ENCODE assay signal across 7 cellular contexts in genomic region chr6:57822448-57822847, GRCh38.
A peak's percentile ranks its signal among the peaks of the same experiment; 100 is the strongest.
DNase-seq lines count a peak whose midpoint lies in the region; TF ChIP-seq lines count a peak whose summit lies in the region.
"Not testable (repeated sequence)": the region's sequence is repeated elsewhere in the genome, so short reads cannot be mapped to it uniquely, and the experiment has no call there.

No MANE protein-coding gene starts in this region.

- WGBS in endodermal cell (ENCODE audit: insufficient coverage in 1 of 2, insufficient read length in 1 of 2), 2 experiments: 40 to 45% methylated on average over 1 to 17 of the region's 19 CpGs

- not testable (repeated sequence) for H3K27ac ChIP-seq in HUES6 (ENCODE audit: low read depth, low read length); endodermal cell (ENCODE audit: low read depth, low read length); iPS-18a (ENCODE audit: low read length); osteoblast (ENCODE audit: low read depth, low read length)

- not testable (repeated sequence) for H3K4me3 Mint-ChIP-seq in activated CD4-positive, alpha-beta T cell treated with anti-CD3 and anti-CD28 coated beads, Interleukin-2, amount 10 ng/mL, durations not matched to agents 24 days and 14 days; activated naive CD4-positive, alpha-beta T cell treated with anti-CD3 and anti-CD28 coated beads, Interleukin-2, amount 10 ng/mL, durations not matched to agents 7 days and 5 days
- peak overlapping the region; percentile 52 for H3K4me3 Mint-ChIP-seq in endodermal cell

- CTCF ChIA-PET in activated naive CD4-positive, alpha-beta T cell treated with anti-CD3 and anti-CD28 coated beads, Interleukin-2, amount 10 ng/mL, durations not matched to agents 7 days and 5 days (lab: Charles Lee): not testable (repeated sequence)

- H3K9ac ChIP-seq in ES-I3 (ENCODE audit: low read depth, low read length): peak overlapping the region; percentile 53; the same call in 1 of the 2 replicates
- H3K9ac ChIP-seq in HUES6 (ENCODE audit: low read length); endodermal cell (ENCODE audit: extremely low read depth, low read length, poor library complexity, severe bottlenecking); iPS-18a (ENCODE audit: low read length): not testable (repeated sequence)

- not testable (repeated sequence) for H3K9me3 ChIP-seq in ES-I3 (ENCODE audit: control insufficient read depth, insufficient read depth, low read length); HUES6 (ENCODE audit: control insufficient read depth, insufficient read depth, low read depth, low read length); endodermal cell (ENCODE audit: control insufficient read depth, low read length); iPS-18a (ENCODE audit: control insufficient read depth, low read depth, low read length); osteoblast (ENCODE audit: low read depth, low read length)

- peak overlapping the region; percentile 1 for H3K27ac Mint-ChIP-seq in activated CD4-positive, alpha-beta T cell treated with anti-CD3 and anti-CD28 coated beads, Interleukin-2, amount 10 ng/mL, durations not matched to agents 24 days and 14 days
- H3K27ac Mint-ChIP-seq in activated naive CD4-positive, alpha-beta T cell treated with anti-CD3 and anti-CD28 coated beads, Interleukin-2, amount 10 ng/mL, durations not matched to agents 7 days and 5 days: peak overlapping the region; percentile 17
- not testable (repeated sequence) for H3K27ac Mint-ChIP-seq in endodermal cell

- H3K4me2 ChIP-seq in osteoblast (ENCODE audit: insufficient read depth, low read length): peak overlapping the region; percentile 36

- H3K4me3 ChIP-seq in HUES6 (ENCODE audit: low read depth, low read length) (peak overlapping the region; percentile 47), endodermal cell (ENCODE audit: low read length) (peak overlapping the region; percentile 45), iPS-18a (ENCODE audit: low read length) (peak overlapping the region; percentile 46)
- H3K4me3 ChIP-seq in osteoblast (ENCODE audit: insufficient read depth, low read length): not testable (repeated sequence)

- not testable (repeated sequence) for H3K36me3 Mint-ChIP-seq in activated CD4-positive, alpha-beta T cell treated with anti-CD3 and anti-CD28 coated beads, Interleukin-2, amount 10 ng/mL, durations not matched to agents 24 days and 14 days (ENCODE audit: low read depth); activated naive CD4-positive, alpha-beta T cell treated with anti-CD3 and anti-CD28 coated beads, Interleukin-2, amount 10 ng/mL, durations not matched to agents 7 days and 5 days; endodermal cell (ENCODE audit: low read depth)

- H3K27me3 Mint-ChIP-seq in activated CD4-positive, alpha-beta T cell treated with anti-CD3 and anti-CD28 coated beads, Interleukin-2, amount 10 ng/mL, durations not matched to agents 24 days and 14 days: peaks cover 21% of the 10 kb centered on the region
- H3K27me3 Mint-ChIP-seq in activated naive CD4-positive, alpha-beta T cell treated with anti-CD3 and anti-CD28 coated beads, Interleukin-2, amount 10 ng/mL, durations not matched to agents 7 days and 5 days: peaks cover 27% of the 10 kb centered on the region
- peaks cover 66% of the 10 kb centered on the region for H3K27me3 Mint-ChIP-seq in endodermal cell (ENCODE audit: insufficient read depth)

- H3K36me3 ChIP-seq in ES-I3 (ENCODE audit: insufficient read depth, low read length); HUES6 (ENCODE audit: control insufficient read depth, insufficient read depth, low read length); endodermal cell (ENCODE audit: control insufficient read depth, insufficient read depth, low read length); iPS-18a (ENCODE audit: control insufficient read depth, low read depth, low read length); osteoblast (ENCODE audit: insufficient read depth, low read length): not testable (repeated sequence)

- not testable (repeated sequence) for H3K9me3 Mint-ChIP-seq in activated CD4-positive, alpha-beta T cell treated with anti-CD3 and anti-CD28 coated beads, Interleukin-2, amount 10 ng/mL, durations not matched to agents 24 days and 14 days; activated naive CD4-positive, alpha-beta T cell treated with anti-CD3 and anti-CD28 coated beads, Interleukin-2, amount 10 ng/mL, durations not matched to agents 7 days and 5 days
- peaks cover 16% of the 10 kb centered on the region for H3K9me3 Mint-ChIP-seq in endodermal cell

- H3K4me1 Mint-ChIP-seq in activated CD4-positive, alpha-beta T cell treated with anti-CD3 and anti-CD28 coated beads, Interleukin-2, amount 10 ng/mL, durations not matched to agents 24 days and 14 days; activated naive CD4-positive, alpha-beta T cell treated with anti-CD3 and anti-CD28 coated beads, Interleukin-2, amount 10 ng/mL, durations not matched to agents 7 days and 5 days; endodermal cell: not testable (repeated sequence)

- not testable (repeated sequence) for H2AFZ ChIP-seq in osteoblast (ENCODE audit: low read length)

- DNase-seq in activated CD4-positive, alpha-beta T cell treated with anti-CD3 and anti-CD28 coated beads, Interleukin-2, amount 10 ng/mL, durations not matched to agents 24 days and 14 days; activated naive CD4-positive, alpha-beta T cell treated with anti-CD3 and anti-CD28 coated beads, Interleukin-2, amount 10 ng/mL, durations not matched to agents 7 days and 5 days; endodermal cell; osteoblast (ENCODE audit: insufficient read length, low spot score, missing footprints): not testable (repeated sequence)

- not testable (repeated sequence) for H3K79me2 ChIP-seq in osteoblast (ENCODE audit: insufficient read depth, low read length)

- intact Hi-C loops in activated CD4-positive, alpha-beta T cell treated with anti-CD3 and anti-CD28 coated beads, Interleukin-2, amount 10 ng/mL, durations not matched to agents 24 days and 14 days (cut with micrococcal nuclease): not testable (repeated sequence)

- H3K27me3 ChIP-seq in HUES6 (ENCODE audit: control insufficient read depth, insufficient read depth, low read length) (peaks cover 50% of the 10 kb centered on the region), endodermal cell (ENCODE audit: control insufficient read depth, insufficient read depth, low read length, poor library complexity, severe bottlenecking) (peaks cover 37% of the 10 kb centered on the region), iPS-18a (ENCODE audit: control insufficient read depth, insufficient read depth, low read length) (peaks cover 22% of the 10 kb centered on the region)
- H3K27me3 ChIP-seq in osteoblast (ENCODE audit: insufficient read depth, low read length): not testable (repeated sequence)

- H4K20me1 ChIP-seq in osteoblast (ENCODE audit: insufficient read depth, low read length): not testable (repeated sequence)

- H3K4me1 ChIP-seq in ES-I3 (ENCODE audit: insufficient read depth, low read length); HUES6 (ENCODE audit: control insufficient read depth, insufficient read depth, low read length); endodermal cell (ENCODE audit: control insufficient read depth, insufficient read depth, low read length); iPS-18a (ENCODE audit: control insufficient read depth, low read depth, low read length); osteoblast (ENCODE audit: insufficient read depth, low read length): not testable (repeated sequence)

- TF ChIP-seq CTCF in endodermal cell (conservative IDR thresholded peaks at IDR 0.05); osteoblast (IDR thresholded peaks at IDR 0.05; ENCODE audit: extremely low read depth, low read depth, low read length): not testable (repeated sequence)
